Comparison of ENCODE assay signal across 35 cellular contexts in the genomic region with DNA sequence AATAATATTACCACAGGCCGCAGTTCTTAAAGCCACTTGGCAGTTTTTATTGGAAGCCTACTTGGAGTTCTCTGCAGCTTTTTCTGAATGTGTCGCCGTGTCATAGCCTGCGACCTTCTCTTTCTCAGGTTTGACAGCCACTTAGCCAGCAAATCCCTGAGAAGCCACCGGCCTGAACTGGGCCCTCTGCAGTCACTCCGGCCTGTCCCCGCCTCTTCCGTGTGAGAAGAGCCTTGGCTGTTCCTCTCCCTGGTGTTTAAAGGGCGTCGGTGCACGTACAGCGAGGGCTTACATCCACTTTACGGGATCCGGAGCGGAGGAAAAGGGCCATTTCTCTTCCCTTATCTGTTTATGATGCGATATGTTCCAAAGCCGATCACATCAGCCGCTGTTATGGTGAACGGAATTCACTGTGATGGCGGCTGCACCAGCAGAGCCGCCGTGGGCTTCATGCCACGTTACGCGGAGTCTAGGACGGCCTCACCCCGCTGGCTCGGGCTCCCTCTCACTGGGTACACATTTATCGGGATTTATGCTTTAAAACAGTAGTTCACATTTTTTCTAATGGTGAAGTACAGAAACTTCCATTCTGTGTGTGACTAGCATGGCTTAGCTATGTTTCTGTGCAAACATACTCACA.
"Had no signal": no experiment of that assay in that cellular context is flagged by ENCODE, and none has a peak within 500 bp of the region (broad histone marks: within the 10 kb centered on the region; RNA-seq: fewer than 3 reads in every experiment).

No MANE protein-coding gene starts in this region.

- DNase-seq: activated CD4-positive, alpha-beta memory T cell treated with anti-CD3 and anti-CD28 coated beads for 36 hours; activated CD4-positive, alpha-beta T cell treated with anti-CD3 and anti-CD28 coated beads, Interleukin-2, amount 10 ng/mL, durations not matched to agents 24 days and 14 days; activated CD4-positive, CD25-positive, alpha-beta regulatory T cell treated with anti-CD3 and anti-CD28 coated beads, Interleukin-2, amount 50 U/mL, for 72 hours; activated CD8-positive, alpha-beta memory T cell treated with anti-CD3 and anti-CD28 coated beads, Interleukin-2, amount 50 U/mL, for 4 hours; activated effector memory CD4-positive, alpha-beta T cell treated with anti-CD3 and anti-CD28 coated beads, Interleukin-2, amount 50 U/mL, for 16 hours; activated naive CD4-positive, alpha-beta T cell treated with anti-CD3 and anti-CD28 coated beads for 36 hours; activated naive CD8-positive, alpha-beta T cell treated with anti-CD3 and anti-CD28 coated beads for 36 hours; activated T-cell treated with anti-CD3 and anti-CD28 coated beads, Interleukin-2, amount 50 U/mL, for 1 hour; adrenal gland; brain microvascular endothelial cell; caudate nucleus; foreskin keratinocyte; heart right ventricle; islet precursor cell; left colon; nucleus accumbens; pancreas; retina; stimulated activated CD4-positive, alpha-beta T cell treated with anti-CD3 and anti-CD28 coated beads, Interleukin-4, amount 100 ng/mL, for 24 hours; stimulated activated naive CD8-positive, alpha-beta T cell treated with anti-CD3 and anti-CD28 coated beads, Interleukin-15, amount 100 ng/mL, for 72 hours; substantia nigra; SW 1271; T-helper 17 cell; T1000; WERI-Rb-1 had no signal

- H3K36me3 ChIP-seq: adrenal gland, brain microvascular endothelial cell, heart right ventricle, pancreas, prostate gland, vagina, WERI-Rb-1 had no signal

- ATAC-seq: foreskin keratinocyte; heart right ventricle; left colon; pancreas; sciatic nerve; stimulated activated effector memory CD8-positive, alpha-beta T cell treated with anti-CD3 and anti-CD28 coated beads, Interleukin-12 subunit alpha, Interleukin-12 subunit beta, amount 100 ng/mL, for 72 hours; stimulated activated naive CD8-positive, alpha-beta T cell treated with anti-CD3 and anti-CD28 coated beads, Interleukin-15, amount 100 ng/mL, for 72 hours; T-helper 17 cell had no signal

- H3K4me1 Mint-ChIP-seq: activated CD4-positive, alpha-beta T cell treated with anti-CD3 and anti-CD28 coated beads, Interleukin-2, amount 10 ng/mL, durations not matched to agents 24 days and 14 days; activated naive CD8-positive, alpha-beta T cell treated with anti-CD3 and anti-CD28 coated beads for 36 hours; memory B cell; stimulated activated naive CD8-positive, alpha-beta T cell treated with anti-CD3 and anti-CD28 coated beads, Interleukin-15, amount 100 ng/mL, for 72 hours; T-helper 17 cell had no signal

- H3K4me1 ChIP-seq: adrenal gland, esophagus muscularis mucosa, foreskin keratinocyte, pancreas, prostate gland, vagina had no signal

- H3K27me3 Mint-ChIP-seq: activated CD4-positive, alpha-beta memory T cell treated with anti-CD3 and anti-CD28 coated beads for 36 hours; activated CD4-positive, alpha-beta T cell treated with anti-CD3 and anti-CD28 coated beads, Interleukin-2, amount 10 ng/mL, durations not matched to agents 24 days and 14 days; stimulated activated naive CD8-positive, alpha-beta T cell treated with anti-CD3 and anti-CD28 coated beads, Interleukin-15, amount 100 ng/mL, for 72 hours; T-helper 17 cell; type B pancreatic cell had no signal

- H3K27ac ChIP-seq: adrenal gland, brain microvascular endothelial cell, esophagus muscularis mucosa, foreskin keratinocyte, heart right ventricle, pancreas, prostate gland, skin epidermis, vagina, WERI-Rb-1 had no signal

- H3K36me3 Mint-ChIP-seq: activated CD4-positive, alpha-beta memory T cell treated with anti-CD3 and anti-CD28 coated beads for 36 hours; activated naive CD8-positive, alpha-beta T cell treated with anti-CD3 and anti-CD28 coated beads for 36 hours; stimulated activated effector memory CD8-positive, alpha-beta T cell treated with anti-CD3 and anti-CD28 coated beads, Interleukin-12 subunit alpha, Interleukin-12 subunit beta, amount 100 ng/mL, for 72 hours had no signal

- H3K4me3 ChIP-seq: adrenal gland, esophagus muscularis mucosa, heart right ventricle, pancreas, prostate gland, skin epidermis, vagina had no signal

- H3K4me3 Mint-ChIP-seq: activated CD4-positive, alpha-beta memory T cell treated with anti-CD3 and anti-CD28 coated beads for 36 hours; activated CD4-positive, alpha-beta T cell treated with anti-CD3 and anti-CD28 coated beads, Interleukin-2, amount 10 ng/mL, durations not matched to agents 24 days and 14 days; activated naive CD4-positive, alpha-beta T cell treated with anti-CD3 and anti-CD28 coated beads for 36 hours; activated naive CD8-positive, alpha-beta T cell treated with anti-CD3 and anti-CD28 coated beads for 36 hours; activated T-helper 1 cell treated with anti-CD3 and anti-CD28 coated beads, Interleukin-12 subunit alpha, Interleukin-12 subunit beta, Interleukin-2, Interleukin-4 antibody, amounts not matched to agents 30 ng/mL and 10 ng/mL and 1 ng/mL, durations not matched to agents 14 hours and 24 hours and 36 hours; memory B cell; nephron; stimulated activated effector memory CD8-positive, alpha-beta T cell treated with anti-CD3 and anti-CD28 coated beads, Interleukin-12 subunit alpha, Interleukin-12 subunit beta, amount 100 ng/mL, for 72 hours; stimulated activated naive CD8-positive, alpha-beta T cell treated with anti-CD3 and anti-CD28 coated beads, Interleukin-15, amount 100 ng/mL, for 72 hours; T-helper 17 cell; type B pancreatic cell had no signal

- H3K9me3 ChIP-seq: adrenal gland, esophagus muscularis mucosa, heart right ventricle, pancreas, prostate gland, vagina had no signal

- H3K27me3 ChIP-seq: adrenal gland, brain microvascular endothelial cell, esophagus muscularis mucosa, foreskin keratinocyte, heart right ventricle, pancreas, vagina had no signal

- H3K9me3 Mint-ChIP-seq: activated CD4-positive, alpha-beta memory T cell treated with anti-CD3 and anti-CD28 coated beads for 36 hours; activated CD4-positive, alpha-beta T cell treated with anti-CD3 and anti-CD28 coated beads, Interleukin-2, amount 10 ng/mL, durations not matched to agents 24 days and 14 days; activated naive CD4-positive, alpha-beta T cell treated with anti-CD3 and anti-CD28 coated beads for 36 hours; activated naive CD8-positive, alpha-beta T cell treated with anti-CD3 and anti-CD28 coated beads for 36 hours; activated T-helper 1 cell treated with anti-CD3 and anti-CD28 coated beads, Interleukin-12 subunit alpha, Interleukin-12 subunit beta, Interleukin-2, Interleukin-4 antibody, amounts not matched to agents 30 ng/mL and 10 ng/mL and 1 ng/mL, durations not matched to agents 14 hours and 24 hours and 36 hours; memory B cell; nephron; stimulated activated effector memory CD8-positive, alpha-beta T cell treated with anti-CD3 and anti-CD28 coated beads, Interleukin-12 subunit alpha, Interleukin-12 subunit beta, amount 100 ng/mL, for 72 hours; stimulated activated naive CD8-positive, alpha-beta T cell treated with anti-CD3 and anti-CD28 coated beads, Interleukin-15, amount 100 ng/mL, for 72 hours; type B pancreatic cell had no signal

- H3K27ac Mint-ChIP-seq: activated CD4-positive, alpha-beta memory T cell treated with anti-CD3 and anti-CD28 coated beads for 36 hours; activated CD4-positive, alpha-beta T cell treated with anti-CD3 and anti-CD28 coated beads, Interleukin-2, amount 10 ng/mL, durations not matched to agents 24 days and 14 days; activated naive CD4-positive, alpha-beta T cell treated with anti-CD3 and anti-CD28 coated beads for 36 hours; activated naive CD8-positive, alpha-beta T cell treated with anti-CD3 and anti-CD28 coated beads for 36 hours; activated T-helper 1 cell treated with anti-CD3 and anti-CD28 coated beads, Interleukin-12 subunit alpha, Interleukin-12 subunit beta, Interleukin-2, Interleukin-4 antibody, amounts not matched to agents 30 ng/mL and 10 ng/mL and 1 ng/mL, durations not matched to agents 14 hours and 24 hours and 36 hours; memory B cell; nephron; T-helper 17 cell; type B pancreatic cell had no signal
